In the genomic region with DNA sequence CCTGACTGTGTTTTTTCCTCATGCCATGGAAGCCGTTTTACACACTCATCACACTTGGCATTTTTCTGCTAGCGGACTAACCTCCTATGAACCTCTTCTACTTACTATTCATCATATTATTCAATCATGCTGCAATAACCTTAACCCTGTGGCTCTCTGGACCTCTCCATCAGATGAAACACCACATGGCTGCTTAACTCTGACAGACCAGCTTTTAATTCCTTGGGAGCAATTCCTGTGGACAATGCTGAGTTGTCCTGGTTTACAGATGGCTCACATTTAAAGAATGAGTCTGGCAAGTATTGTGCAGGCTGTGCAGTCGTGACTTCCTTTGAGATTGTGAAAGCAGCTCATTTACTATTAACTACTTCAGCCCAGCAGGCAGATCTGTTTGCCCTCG, we compare ENCODE assay signal across 20 cellular contexts.
DNase-seq lines count a peak whose midpoint lies in the region; ATAC-seq and TF ChIP-seq lines count a peak whose summit lies in the region.
"Had no signal": no experiment of that assay in that cellular context is flagged by ENCODE, and none has a peak within 500 bp of the region (broad histone marks: within the 10 kb centered on the region; RNA-seq: fewer than 3 reads in every experiment).

No MANE protein-coding gene starts in this region.

- peak; percentile 83 for DNase-seq in AG09319 (ENCODE audit: extremely low read depth, low read depth)
- peak; percentile 86 for DNase-seq in HS-5 (ENCODE audit: low read depth)
- DNase-seq in dedifferentiated amniotic fluid mesenchymal stem cell (ENCODE audit: extremely low spot score) = peak; percentile 47
- DNase-seq in iris pigment epithelial cell (ENCODE audit: low read depth) = peak; percentile 58
- no peak for DNase-seq in activated effector memory CD4-positive, alpha-beta T cell treated with Interleukin-2 at 50 U/mL for 16 hours
- DNase-seq in COR-L47 (lab: John Stamatoyannopoulos, UW) = no peak
- DNase-seq in T1000 (lab: John Stamatoyannopoulos, UW) = no peak
- DNase-seq: activated CD4-positive, alpha-beta T cell treated with anti-CD3 and anti-CD28 coated beads for 4 hours; activated T-cell treated with anti-CD3 and anti-CD28 coated beads, Interleukin-2, amount 50 U/mL, for 48 hours; DMS79 treated with DMSO at 0.1 percent for 48 hours; effector memory CD4-positive, alpha-beta T cell; foreskin melanocyte; mammary epithelial cell; NCI-H1092 treated with DMSO at 0.1 percent for 48 hours; NCI-H2029; NCI-H446; OCI-M1; psoas muscle; Right ventricle myocardium superior had no signal

- ATAC-seq in HG02798 (IDR thresholded peaks at IDR 0.05; ENCODE audit: poor library complexity, unreplicated experiment) = no peak
- ATAC-seq: psoas muscle had no signal

- TF ChIP-seq CTCF in AG09319 (IDR thresholded peaks at IDR 0.05; ENCODE audit: low read depth, low read length) = no peak

Comparison
In these comparisons a context has a peak if more than half of its experiments do, and no peak if none do; other contexts are left out.
1. DNase-seq: peak in AG09319 (single experiment), HS-5 (single experiment), dedifferentiated amniotic fluid mesenchymal stem cell (single experiment) and iris pigment epithelial cell (single experiment); none in activated effector memory CD4-positive, alpha-beta T cell treated with Interleukin-2 at 50 U/mL for 16 hours (single experiment), COR-L47 (single experiment) and T1000 (single experiment).